ENCODE assay signal across 1 cellular context in genomic region chr2:226057914-226058313, GRCh38.
TF ChIP-seq lines count a peak whose summit lies in the region.

No MANE protein-coding gene starts in this region.

TF ChIP-seq in HepG2, 621 proteins besides CTCF, POLR2A, EP300 and RAD21 (continued from another document):
- no peak for TF ChIP-seq KIAA2018 (CRISPR knock-in tag; IDR thresholded peaks at IDR 0.05; ENCODE audit: borderline replicate concordance)
- no peak for TF ChIP-seq GRHL1 (CRISPR knock-in tag; conservative IDR thresholded peaks at IDR 0.05)
- no peak for TF ChIP-seq ZNF232 (CRISPR knock-in tag; IDR thresholded peaks at IDR 0.05; ENCODE audit: borderline replicate concordance)
- TF ChIP-seq ZNF704 (CRISPR knock-in tag; IDR thresholded peaks at IDR 0.05; ENCODE audit: borderline replicate concordance) = no peak
- TF ChIP-seq ZSCAN21 (CRISPR knock-in tag; IDR thresholded peaks at IDR 0.05; ENCODE audit: borderline replicate concordance) = no peak
- no peak for TF ChIP-seq HOXA9 (CRISPR knock-in tag; IDR thresholded peaks at IDR 0.05; ENCODE audit: borderline replicate concordance)
- TF ChIP-seq ATF4 (CRISPR knock-in tag; IDR thresholded peaks at IDR 0.05) = no peak
- TF ChIP-seq MAF1 (CRISPR knock-in tag; IDR thresholded peaks at IDR 0.05; ENCODE audit: borderline replicate concordance) = no peak
